In genomic region chr19:5011476-5012238, GRCh38 we compare ENCODE assay signal across 17 cellular contexts. TPM values are rescaled to one million over a fixed set of nuclear protein-coding genes. Genes with fewer than 3 reads are reported as not detected.
DNase-seq lines count a peak whose midpoint lies in the region; ATAC-seq, FAIRE-seq and TF ChIP-seq lines count a peak whose summit lies in the region.
"Had no signal": no experiment of that assay in that cellular context is flagged by ENCODE, and none has a peak within 500 bp of the region (broad histone marks: within the 10 kb centered on the region; RNA-seq: fewer than 3 reads in every experiment).

No MANE protein-coding gene starts in this region.

- no peak overlapping the region for H4K5ac ChIP-seq in H1 (ENCODE audit: insufficient read length, low read depth, low read length)

- H2AK5ac ChIP-seq in H1 (ENCODE audit: low read depth, low read length), result no peak overlapping the region
- no peak overlapping the region for H2AK5ac ChIP-seq in trophoblast cell (ENCODE audit: low read length)

- FAIRE-seq in H1 (lab: Jason Lieb, UNC), result no peak
- FAIRE-seq: GM12878 had no signal

- H2BK15ac ChIP-seq in H1 (ENCODE audit: low read length), result no peak overlapping the region

- H3K14ac ChIP-seq in H1 (ENCODE audit: insufficient read length) (no peak overlapping the region), trophoblast cell (ENCODE audit: low read length) (no peak overlapping the region)

- TF ChIP-seq CTCF in RWPE1 (conservative IDR thresholded peaks at IDR 0.05; ENCODE audit: low read depth) (no peak), H1 (IDR thresholded peaks at IDR 0.05; ENCODE audit: control extremely low read depth in 1 of 3, insufficient read depth in 1 of 3, low read depth in 1 of 3, low read length in 3 of 3) (no peak)

- H4K8ac ChIP-seq in H1 (ENCODE audit: extremely low read depth, insufficient read depth, low read length), result no peak overlapping the region
- no peak overlapping the region for H4K8ac ChIP-seq in trophoblast cell (ENCODE audit: low read depth, low read length)

- H3K36me3 Mint-ChIP-seq in T-cell, result peaks cover 19% of the 10 kb centered on the region

- no peak overlapping the region for H3K4me3 Mint-ChIP-seq in T-cell

- H4K91ac ChIP-seq in H1 (replicated peaks; ENCODE audit: insufficient read length, low read length), result no peak overlapping the region
- no peak overlapping the region for H4K91ac ChIP-seq in trophoblast cell (ENCODE audit: low read depth, low read length)

- DNase-seq in RWPE1 (ENCODE audit: low spot score) (no peak), H1 (ENCODE audit: low read depth in 1 of 2, low spot score in 2 of 2) (no peak), iPS-NIHi11 (ENCODE audit: low spot score) (peak; percentile 26), trophoblast cell (no peak), NCI-H1930 (lab: John Stamatoyannopoulos, UW) (no peak), hippocampal formation (lab: John Stamatoyannopoulos, UW) (no peak), T-cell (no peak)
- DNase-seq: DND-41, GDM1, GM23248, KG1, NCI-H1092, NCI-H1694, NCI-H2107, NCI-H226, NCI-H524 treated with DMSO at 0.1 percent for 48 hours had no signal

- peaks cover 7 to 11% of the 10 kb centered on the region in 2 experiments for H4K20me1 ChIP-seq in H1 (replicated peaks in 1 of 2; ENCODE audit: control insufficient read depth in 1 of 2, insufficient read depth in 2 of 2, low read length in 2 of 2)

- H3K56ac ChIP-seq in H1 (replicated peaks; ENCODE audit: insufficient read length, low read depth, low read length), result no peak overlapping the region

- H3K18ac ChIP-seq in H1 (ENCODE audit: extremely low read depth, low read length) (no peak overlapping the region), trophoblast cell (ENCODE audit: low read length) (no peak overlapping the region)

- H3K27ac Mint-ChIP-seq in T-cell, result no peak overlapping the region

- WGBS in H1 (ENCODE audit: extremely low coverage in 1 of 2, insufficient coverage in 1 of 2, insufficient read length in 1 of 2, insufficient replicate concordance in 2 of 2, low coverage in 1 of 2, low lambda C conversion rate in 2 of 2, missing lambda C conversion rate in 1 of 2), 2 experiments, result 89% methylated on average over 19 of the region's 26 CpGs; no CpG with 5 or more reads in 1 of the 2 experiments
- no CpG with 5 or more reads among the region's 26 CpGs for WGBS in trophoblast cell (ENCODE audit: extremely low coverage, insufficient coverage, insufficient read length)

- H3K79me1 ChIP-seq in H1 (ENCODE audit: low read depth, low read length), result peaks cover 18% of the 10 kb centered on the region
- H3K79me1 ChIP-seq in trophoblast cell (ENCODE audit: low read length), result no peaks in the 10 kb centered on the region

- CTCF ChIA-PET in RWPE1 (lab: Yijun Ruan, JAX), result interaction anchor here (0.5 kb wide), 1 partner anchor 38 kb away, joined by 4 read pairs; no protein-coding TSS in a partner anchor
- CTCF ChIA-PET in H1 (lab: Charles Lee; ENCODE audit: partially characterized antibody), result interaction anchor here (8.9 to 9.1 kb wide), 2 partner anchors 9 to 16 kb away, joined by 70 to 126 read pairs; no protein-coding TSS in a partner anchor
- CTCF ChIA-PET in T-cell (lab: Charles Lee), result no interaction called here

- H3K4me1 Mint-ChIP-seq in T-cell, result peaks cover 2 to 10% (median 7%) of the 10 kb centered on the region in 3 donors

- H2BK5ac ChIP-seq in H1 (ENCODE audit: low read depth, low read length) (no peak overlapping the region), trophoblast cell (ENCODE audit: low read depth, low read length, poor library complexity) (no peak overlapping the region)

- no peak overlapping the region for H3K4ac ChIP-seq in H1 (replicated peaks; ENCODE audit: insufficient read length, low read depth, low read length)
- peak overlapping the region; percentile 50 for H3K4ac ChIP-seq in trophoblast cell (ENCODE audit: low read depth, low read length)

- no peaks in the 10 kb centered on the region for H3K27me3 Mint-ChIP-seq in T-cell

- H3K27me3 ChIP-seq in H1 (replicated peaks in 1 of 4; ENCODE audit: control insufficient read depth in 3 of 4, extremely low read depth in 1 of 4, insufficient read depth in 3 of 4, low read length in 3 of 4), result no peaks in the 10 kb centered on the region
- H3K27me3 ChIP-seq in trophoblast cell (ENCODE audit: insufficient read depth, low read length), result no peaks in the 10 kb centered on the region

- peaks cover 0 to 3% (median under 1%) of the 10 kb centered on the region in 4 experiments; a peak in 2 of 8 replicates for H3K36me3 ChIP-seq in H1 (ENCODE audit: control insufficient read depth in 2 of 4, insufficient read depth in 4 of 4, low read length in 3 of 4)
- peaks cover 30 to 35% of the 10 kb centered on the region in 2 experiments for H3K36me3 ChIP-seq in trophoblast cell (ENCODE audit: control insufficient read depth in 1 of 2, insufficient read depth in 2 of 2, low read length in 2 of 2)

- no peak overlapping the region for H2BK120ac ChIP-seq in H1 (replicated peaks; ENCODE audit: low read depth, low read length)
- H2BK120ac ChIP-seq in trophoblast cell (ENCODE audit: insufficient read depth, low read length, poor library complexity), result no peak overlapping the region

- no peak for ATAC-seq in T-cell (replicated peaks in 1 of 4)
- ATAC-seq: GM12878 had no signal

- no peak overlapping the region for H3K4me2 ChIP-seq in H1 (ENCODE audit: insufficient read depth in 1 of 2, low read depth in 2 of 2, low read length in 2 of 2)
- no peak overlapping the region for H3K4me2 ChIP-seq in trophoblast cell (ENCODE audit: low read length)

- H4K12ac ChIP-seq in trophoblast cell (ENCODE audit: low read depth, low read length), result no peak overlapping the region

- no peaks in the 10 kb centered on the region for H3K23me2 ChIP-seq in H1 (ENCODE audit: low read depth, low read length)

- TF ChIP-seq POLR2A in H1 (IDR thresholded peaks at IDR 0.05; ENCODE audit: control extremely low read depth in 1 of 2, low read depth in 2 of 2, low read length in 2 of 2), result no peak

- TF ChIP-seq RAD21 in H1 (IDR thresholded peaks at IDR 0.05 in 1 of 2, conservative IDR thresholded peaks at IDR 0.05 in 1 of 2; ENCODE audit: low read depth in 2 of 2, low read length in 2 of 2), result no peak

- no peak overlapping the region for H3K23ac ChIP-seq in H1 (ENCODE audit: insufficient read length)
- no peak overlapping the region for H3K23ac ChIP-seq in trophoblast cell (ENCODE audit: low read length)

- no peak overlapping the region for H3K9ac ChIP-seq in H1 (replicated peaks in 1 of 4; ENCODE audit: extremely low read depth in 1 of 4, low read depth in 3 of 4, low read length in 3 of 4)
- H3K9ac ChIP-seq in trophoblast cell (ENCODE audit: low read length), result no peak overlapping the region
- H3K9ac ChIP-seq: GM23248 had no signal

- no peaks in the 10 kb centered on the region for H3K9me3 ChIP-seq in H1 (ENCODE audit: insufficient read depth in 2 of 2, low read depth in 1 of 2, low read length in 1 of 2)
- H3K9me3 ChIP-seq in trophoblast cell (ENCODE audit: insufficient read depth, low read depth, low read length), result no peaks in the 10 kb centered on the region

- peaks cover 0 to 50% of the 10 kb centered on the region in 2 experiments; a peak in 2 of 4 replicates for H3K79me2 ChIP-seq in H1 (ENCODE audit: control insufficient read depth in 1 of 2, insufficient read depth in 2 of 2, low read length in 2 of 2)
- peaks cover 35% of the 10 kb centered on the region for H3K79me2 ChIP-seq in trophoblast cell (ENCODE audit: control insufficient read depth, insufficient read depth, low read length, poor library complexity)

- no peak for TF ChIP-seq EP300 in H1 (IDR thresholded peaks at IDR 0.05; ENCODE audit: borderline replicate concordance in 1 of 2, low read depth in 2 of 2, low read length in 2 of 2)

- no peak overlapping the region for H2BK20ac ChIP-seq in H1 (ENCODE audit: low read length)

- H3K27ac ChIP-seq in RWPE1 (peak overlapping the region; percentile 6; the same call in 1 of the 2 replicates), H1 (ENCODE audit: low read depth, low read length) (no peak overlapping the region), trophoblast cell (ENCODE audit: low read depth, low read length) (no peak overlapping the region)
- H3K27ac ChIP-seq: GM23248 had no signal

- H2AFZ ChIP-seq in H1 (ENCODE audit: low read length) (no peak overlapping the region), trophoblast cell (ENCODE audit: insufficient read depth, low read length, poor library complexity) (no peak overlapping the region)
- H2AFZ ChIP-seq: GM23248 had no signal

- H2BK12ac ChIP-seq in H1 (ENCODE audit: low read depth, low read length), result no peak overlapping the region
- H2BK12ac ChIP-seq in trophoblast cell (ENCODE audit: low read length), result no peak overlapping the region

- POLR2A ChIA-PET in RWPE1 (lab: Yijun Ruan, JAX; ENCODE audit: low non-redundant PET), result no interaction called here
- POLR2A ChIA-PET in H1 (lab: Charles Lee; ENCODE audit: partially characterized antibody), result no interaction called here
- POLR2A ChIA-PET in T-cell (lab: Charles Lee), result no interaction called here

- H3K4me3 ChIP-seq in H1 (ENCODE audit: extremely low read depth in 1 of 4, insufficient read depth in 2 of 4, low read depth in 3 of 4, low read length in 4 of 4), result no peak overlapping the region
- H3K4me3 ChIP-seq in trophoblast cell (ENCODE audit: low read depth, low read length), result no peak overlapping the region
- H3K4me3 ChIP-seq: GM12878, GM23248 had no signal

- H3K9me3 Mint-ChIP-seq in T-cell, result peaks cover 0 to 14% (median 4%) of the 10 kb centered on the region in 3 donors

- H3K4me1 ChIP-seq in H1 (replicated peaks in 1 of 4; ENCODE audit: control insufficient read depth in 3 of 4, insufficient read depth in 4 of 4, low read length in 3 of 4) (no peaks in the 10 kb centered on the region), trophoblast cell (ENCODE audit: control insufficient read depth in 1 of 2, insufficient read depth in 2 of 2, low read length in 2 of 2) (peaks cover 3 to 5% of the 10 kb centered on the region in 2 experiments)

TF ChIP-seq in H1, 55 proteins besides CTCF, POLR2A, EP300 and RAD21:
- TF ChIP-seq CREB1 (IDR thresholded peaks at IDR 0.05), result no peak
- peak; percentile 29; the same call in 1 of the 2 replicates for TF ChIP-seq CEBPB (IDR thresholded peaks at IDR 0.05; ENCODE audit: low read depth, low read length)

RNA-seq across cellular contexts. Expression of gene KDM4B, which starts 42.7 kb away (rescaled TPM):
- 31.9 and 32.8 TPM in 2 replicates for total RNA-seq in H1 (2021; fragmentation: NEBNext Ultra II Directional; extraction: Animal tissue kit (Norgen Biotek cat#: 25700))
- 12.0 and 21.1 TPM in 2 replicates for polyA plus RNA-seq in H1 (2011; rRNA removed)
- 16.6 TPM for polyA plus RNA-seq in H1 (2011; cell fraction: cytosol; rRNA removed)
- polyA plus RNA-seq in H1 (2011; cell fraction: nucleus; rRNA removed), result 36.4 TPM
- 15.0 to 22.8 TPM (median 19.6 TPM) in 4 replicates for polyA plus RNA-seq in H1 (2012, experiment 1 of 2)
- 17.0 TPM for polyA plus RNA-seq in H1 (2012, experiment 2 of 2)
- 13.3 TPM for polyA plus RNA-seq in H1 (2013, experiment 1 of 2)
- 12.3 TPM for polyA plus RNA-seq in H1 (2013, experiment 2 of 2)
- polyA minus RNA-seq in H1 (2011; rRNA and poly(A)+ RNA removed), result 18.7 and 23.6 TPM in 2 replicates
- polyA minus RNA-seq in H1 (2011; cell fraction: cytosol; rRNA and poly(A)+ RNA removed), result 26.2 TPM
- 44.4 TPM for polyA minus RNA-seq in H1 (2011; cell fraction: nucleus; rRNA and poly(A)+ RNA removed)
- 37.1 and 37.3 TPM in 2 replicates for polyA plus RNA-seq in trophoblast cell (2013)
- total RNA-seq in T-cell, result 10 to 100 TPM; 44.6 to 59.2 (median 47.8) TPM

Comparison
In these comparisons a context has a peak if more than half of its experiments do, and no peak if none do; other contexts are left out.
1. CTCF ChIA-PET loops: an anchor here in RWPE1 (0.5 kb wide) and H1 (8.9 to 9.1 kb wide); none called in T-cell.